In the genomic region with DNA sequence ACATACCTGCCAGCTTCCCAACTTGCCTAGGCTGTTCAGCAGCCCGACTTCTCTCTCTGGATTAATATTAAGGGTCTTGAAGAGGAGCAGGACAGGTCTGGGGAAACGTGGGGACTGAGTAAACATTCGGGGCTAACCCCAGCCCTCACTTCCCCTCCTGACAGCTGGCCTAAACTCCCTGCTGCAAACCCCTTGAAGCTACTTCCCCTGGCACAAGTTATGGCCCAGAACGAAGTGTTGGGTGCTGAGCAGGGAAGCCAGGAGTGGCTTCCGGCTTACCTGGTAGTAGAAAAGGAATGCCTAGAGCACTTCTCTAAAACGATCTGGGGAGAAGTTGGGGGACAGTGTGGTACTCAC, we compare ENCODE assay signal across 14 cellular contexts.
A peak's percentile ranks its signal among the peaks of the same experiment; 100 is the strongest.
DNase-seq lines count a peak whose midpoint lies in the region; ATAC-seq and TF ChIP-seq lines count a peak whose summit lies in the region.
"Had no signal": no experiment of that assay in that cellular context is flagged by ENCODE, and none has a peak within 500 bp of the region (broad histone marks: within the 10 kb centered on the region; RNA-seq: fewer than 3 reads in every experiment).

No MANE protein-coding gene starts in this region.

- no peaks in the 10 kb centered on the region for H3K9me3 ChIP-seq in BLaER1 treated with 17β-estradiol and CSF1 and Interleukin-3, amounts not matched to agents 10 nM and 100 nM (replicated peaks in 1 of 11)
- H3K9me3 ChIP-seq: testis had no signal

- no peaks in the 10 kb centered on the region for H3K36me3 ChIP-seq in BLaER1 treated with 17β-estradiol and CSF1 and Interleukin-3, amounts not matched to agents 10 nM and 100 nM

- H3K27ac Mint-ChIP-seq in chondrocyte (ENCODE audit: unreplicated experiment), result peak overlapping the region; percentile 79
- H3K27ac Mint-ChIP-seq in mesothelial cell of epicardium, result peak overlapping the region; percentile 71
- H3K27ac Mint-ChIP-seq: activated CD4-positive, alpha-beta T cell treated with anti-CD3 and anti-CD28 coated beads, Interleukin-2, amount 10 ng/mL, durations not matched to agents 24 days and 14 days had no signal

- H3K4me3 Mint-ChIP-seq in chondrocyte (ENCODE audit: unreplicated experiment), result no peak overlapping the region
- H3K4me3 Mint-ChIP-seq in mesothelial cell of epicardium, result no peak overlapping the region
- H3K4me3 Mint-ChIP-seq: activated CD4-positive, alpha-beta T cell treated with anti-CD3 and anti-CD28 coated beads, Interleukin-2, amount 10 ng/mL, durations not matched to agents 24 days and 14 days had no signal

- H3K36me3 Mint-ChIP-seq in chondrocyte (ENCODE audit: low read depth), result no peaks in the 10 kb centered on the region
- H3K36me3 Mint-ChIP-seq in mesothelial cell of epicardium, result no peaks in the 10 kb centered on the region

- H4K20me1 ChIP-seq in BLaER1 treated with 17β-estradiol and CSF1 and Interleukin-3, amounts not matched to agents 10 nM and 100 nM, result no peaks in the 10 kb centered on the region

- ATAC-seq in stimulated activated naive CD8-positive, alpha-beta T cell treated with anti-CD3 and anti-CD28 coated beads, Interleukin-15, Interleukin-2, amounts not matched to agents 100 U/mL and 50 U/mL, for 24 hours, result no peak

- H3K9ac ChIP-seq in BLaER1 treated with 17β-estradiol and CSF1 and Interleukin-3, amounts not matched to agents 10 nM and 100 nM, result no peak overlapping the region

- peaks cover 3% of the 10 kb centered on the region for H3K9me3 Mint-ChIP-seq in chondrocyte (ENCODE audit: low read depth)
- peaks cover 8% of the 10 kb centered on the region for H3K9me3 Mint-ChIP-seq in mesothelial cell of epicardium
- H3K9me3 Mint-ChIP-seq: activated CD4-positive, alpha-beta T cell treated with anti-CD3 and anti-CD28 coated beads, Interleukin-2, amount 10 ng/mL, durations not matched to agents 24 days and 14 days had no signal

- H3K27me3 Mint-ChIP-seq in chondrocyte (ENCODE audit: low read depth) (no peaks in the 10 kb centered on the region), mesothelial cell of epicardium (ENCODE audit: low read depth) (no peaks in the 10 kb centered on the region)

- H3K27ac ChIP-seq in BLaER1 treated with 17β-estradiol and CSF1 and Interleukin-3, amounts not matched to agents 10 nM and 100 nM, result no peak overlapping the region
- H3K27ac ChIP-seq: testis had no signal

- H3K4me3 ChIP-seq in BLaER1 treated with 17β-estradiol and CSF1 and Interleukin-3, amounts not matched to agents 10 nM and 100 nM, result no peak overlapping the region
- H3K4me3 ChIP-seq: testis had no signal

- H3K4me2 ChIP-seq in BLaER1 treated with 17β-estradiol and CSF1 and Interleukin-3, amounts not matched to agents 10 nM and 100 nM, result peak overlapping the region in 8 of 11 experiments; percentile 2 to 38 (median 18); a peak in 7 of 22 replicates

- TF ChIP-seq CTCF in chondrocyte (IDR thresholded peaks at IDR 0.05) (no peak), mesothelial cell of epicardium (IDR thresholded peaks at IDR 0.05; ENCODE audit: unreplicated experiment) (no peak)

- H3K4me1 Mint-ChIP-seq in chondrocyte (ENCODE audit: low read depth) (peaks cover 69% of the 10 kb centered on the region), mesothelial cell of epicardium (peaks cover 49% of the 10 kb centered on the region)

- DNase-seq in Kasumi-1 (lab: John Stamatoyannopoulos, UW) (peak; percentile 14 to 22), chondrocyte (ENCODE audit: low spot score) (no peak), mesothelial cell of epicardium (ENCODE audit: low spot score in 2 of 2, unreplicated experiment in 2 of 2) (no peak), OCI-M1 (lab: John Stamatoyannopoulos, UW) (no peak), D341Med (ENCODE audit: low spot score) (no peak)
- DNase-seq in stimulated activated naive CD8-positive, alpha-beta T cell treated with anti-CD3 and anti-CD28 coated beads, Interleukin-15, Interleukin-2, amounts not matched to agents 100 U/mL and 50 U/mL, for 24 hours, result no peak
- no peak for DNase-seq in activated effector memory CD4-positive, alpha-beta T cell treated with anti-CD3 and anti-CD28 coated beads, Interleukin-2, amount 50 U/mL, for 16 hours
- DNase-seq: activated CD4-positive, alpha-beta T cell treated with anti-CD3 and anti-CD28 coated beads, Interleukin-2, amount 10 ng/mL, durations not matched to agents 24 days and 14 days; activated T-cell treated with anti-CD3 and anti-CD28 coated beads, Interleukin-2, amount 50 U/mL, for 1 hour; DMS79; NCI-H1417; T-helper 2 cell had no signal

- H3K4me1 ChIP-seq in BLaER1 treated with 17β-estradiol and CSF1 and Interleukin-3, amounts not matched to agents 10 nM and 100 nM, result peaks cover 39 to 69% (median 60%) of the 10 kb centered on the region in 10 experiments

- peaks cover 0 to 14% (median 2%) of the 10 kb centered on the region in 11 experiments; a peak in 7 of 22 replicates for H3K27me3 ChIP-seq in BLaER1 treated with 17β-estradiol and CSF1 and Interleukin-3, amounts not matched to agents 10 nM and 100 nM
- H3K27me3 ChIP-seq: testis had no signal

Comparison
In these comparisons a context has a peak if more than half of its experiments do, and no peak if none do; other contexts are left out.
1. DNase-seq: peak in Kasumi-1 (2 of 2); none in chondrocyte (single experiment), mesothelial cell of epicardium (0 of 2), stimulated activated naive CD8-positive, alpha-beta T cell treated with anti-CD3 and anti-CD28 coated beads, Interleukin-15, Interleukin-2, amounts not matched to agents 100 U/mL and 50 U/mL, for 24 hours (single experiment), OCI-M1 (single experiment), activated effector memory CD4-positive, alpha-beta T cell treated with anti-CD3 and anti-CD28 coated beads, Interleukin-2, amount 50 U/mL, for 16 hours (single experiment) and D341Med (single experiment).